ENCODE assay signal across 21 cellular contexts in genomic region chr7:36034020-36034419, GRCh38.
A peak's percentile ranks its signal among the peaks of the same experiment; 100 is the strongest.
DNase-seq lines count a peak whose midpoint lies in the region; ATAC-seq, FAIRE-seq and TF ChIP-seq lines count a peak whose summit lies in the region.
"Had no signal": no experiment of that assay in that cellular context is flagged by ENCODE, and none has a peak within 500 bp of the region (broad histone marks: within the 10 kb centered on the region; RNA-seq: fewer than 3 reads in every experiment).

No MANE protein-coding gene starts in this region.

- FAIRE-seq in D721Med (lab: Jason Lieb, UNC) = no peak
- FAIRE-seq: frontal cortex, K562 had no signal

- TF ChIP-seq CTCF in astrocyte of the spinal cord (IDR thresholded peaks at IDR 0.05; ENCODE audit: low read depth, low read length) (no peak), osteoblast (IDR thresholded peaks at IDR 0.05; ENCODE audit: extremely low read depth, low read depth, low read length) (no peak), D721Med (IDR thresholded peaks at IDR 0.05; ENCODE audit: insufficient read depth, missing control alignments) (no peak)

- H3K79me2 ChIP-seq in osteoblast (ENCODE audit: insufficient read depth, low read length) = no peaks in the 10 kb centered on the region

- DNase-seq in GM03348 (ENCODE audit: low spot score) = peak; percentile 52
- peak; percentile 72 for DNase-seq in NCI-H226
- DNase-seq in astrocyte of the spinal cord (ENCODE audit: low read depth, low spot score) = peak; percentile 14
- peak; percentile 91 for DNase-seq in osteoblast (ENCODE audit: insufficient read length, low spot score, missing footprints)
- DNase-seq in D721Med (ENCODE audit: insufficient read length, low spot score) = no peak
- no peak for DNase-seq in stimulated activated CD4-positive, alpha-beta T cell treated with anti-CD3 and anti-CD28 coated beads, Interleukin-4, amount 100 ng/mL, for 24 hours
- DNase-seq: activated CD4-positive, alpha-beta T cell treated with anti-CD3 and anti-CD28 coated beads, Interleukin-2, amount 10 ng/mL, durations not matched to agents 24 days and 14 days; activated T-cell treated with anti-CD3 and anti-CD28 coated beads for 4 hours; C1 segment of cervical spinal cord; cerebellar nuclear complex; DMS79 treated with DMSO at 0.1 percent for 48 hours; H7; NCI-H1105; right cardiac atrium; SHP77; stimulated activated CD4-positive, alpha-beta T cell treated with anti-CD3 and anti-CD28 coated beads, Interleukin-2, amount 100 ng/mL, for 24 hours had no signal

- H3K4me2 ChIP-seq in osteoblast (ENCODE audit: insufficient read depth, low read length) = no peak overlapping the region

- no peaks in the 10 kb centered on the region for H3K9me3 ChIP-seq in osteoblast (ENCODE audit: low read depth, low read length)

- H4K20me1 ChIP-seq in osteoblast (ENCODE audit: insufficient read depth, low read length) = no peaks in the 10 kb centered on the region

- ATAC-seq in HG03439 (IDR thresholded peaks at IDR 0.05; ENCODE audit: unreplicated experiment) (no peak), HG03354 (IDR thresholded peaks at IDR 0.05; ENCODE audit: poor library complexity, severe bottlenecking, unreplicated experiment) (no peak)
- ATAC-seq: activated naive CD4-positive, alpha-beta T cell treated with anti-CD3 and anti-CD28 coated beads, Interleukin-2, amount 50 U/mL, for 72 hours; K562; right cardiac atrium had no signal

- no peak overlapping the region for H3K27ac ChIP-seq in osteoblast (ENCODE audit: low read depth, low read length)

- no peak overlapping the region for H3K4me3 ChIP-seq in astrocyte of the spinal cord (ENCODE audit: low read depth, low read length)
- H3K4me3 ChIP-seq in osteoblast (ENCODE audit: insufficient read depth, low read length) = no peak overlapping the region
- H3K4me3 ChIP-seq: K562 had no signal

- no peaks in the 10 kb centered on the region for H3K36me3 ChIP-seq in osteoblast (ENCODE audit: insufficient read depth, low read length)

- no peak overlapping the region for H2AFZ ChIP-seq in osteoblast (ENCODE audit: low read length)

- H3K27me3 ChIP-seq in osteoblast (ENCODE audit: insufficient read depth, low read length) = peaks cover 7% of the 10 kb centered on the region

- in situ Hi-C loops in astrocyte of the spinal cord (cut with HindIII; ENCODE audit: low sequenced_read_pairs) = no loop called here

- H3K4me1 ChIP-seq in osteoblast (ENCODE audit: insufficient read depth, low read length) = peaks cover 22% of the 10 kb centered on the region

Comparison
In these comparisons a context has a peak if more than half of its experiments do, and no peak if none do; other contexts are left out.
1. DNase-seq: peak in GM03348 (single experiment), NCI-H226 (single experiment), astrocyte of the spinal cord (single experiment) and osteoblast (single experiment); none in D721Med (single experiment) and stimulated activated CD4-positive, alpha-beta T cell treated with anti-CD3 and anti-CD28 coated beads, Interleukin-4, amount 100 ng/mL, for 24 hours (single experiment).